8 cellular contexts compared by ENCODE assay signal in the genomic region with DNA sequence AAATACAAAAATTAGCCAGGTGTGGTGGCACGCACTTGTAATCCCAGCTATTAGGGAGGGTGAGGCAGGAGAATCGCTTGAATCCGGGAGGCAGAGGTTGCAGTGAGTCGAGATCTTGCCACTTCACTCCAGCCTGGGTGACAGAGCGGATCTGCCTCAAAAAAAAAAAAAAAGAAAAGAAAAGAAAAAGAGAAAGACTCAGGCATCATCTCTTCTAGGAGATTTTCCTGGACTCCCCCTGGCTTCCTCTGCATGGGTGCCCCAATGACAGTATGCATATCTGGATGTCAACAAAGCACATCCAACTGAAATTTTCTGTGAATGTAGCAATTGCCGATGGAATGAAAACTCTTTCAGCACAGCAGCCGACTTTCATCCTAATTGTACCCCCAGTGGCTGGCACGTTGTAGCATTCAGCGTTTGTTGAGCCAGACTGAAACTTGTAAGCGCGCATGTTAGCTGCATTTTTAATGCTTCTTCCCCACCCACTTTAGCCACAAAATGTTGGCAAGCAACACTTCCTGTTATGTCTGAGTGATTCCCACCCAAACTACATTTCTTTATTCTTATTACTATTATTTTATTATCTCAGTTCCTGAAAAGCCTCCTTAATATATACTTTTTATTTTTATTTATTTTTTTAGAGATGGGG.
DNase-seq lines count a peak whose midpoint lies in the region; ATAC-seq, FAIRE-seq and TF ChIP-seq lines count a peak whose summit lies in the region.

No MANE protein-coding gene starts in this region.

- H3K36me3 ChIP-seq in SJSA1 (no peaks in the 10 kb centered on the region), upper lobe of left lung (no peaks in the 10 kb centered on the region)

- DNase-seq in left cardiac atrium = no peak
- DNase-seq in Right ventricle myocardium superior = no peak
- no peak for DNase-seq in SJSA1 (ENCODE audit: low read depth in 1 of 2, low spot score in 2 of 2)
- DNase-seq in central memory CD4-positive, alpha-beta T cell = peak; percentile 60
- DNase-seq in upper lobe of left lung = peak in 1 of 2 donors; percentile 34
- DNase-seq in frontal cortex (ENCODE audit: low spot score in 2 of 2) = no peak
- no peak for DNase-seq in NCI-H446 treated with DMSO at 0.1 percent for 48 hours (lab: John Stamatoyannopoulos, UW)
- DNase-seq in NCI-H2029 treated with DMSO at 0.1 percent for 48 hours (lab: John Stamatoyannopoulos, UW) = no peak

- no peaks in the 10 kb centered on the region for H3K9me3 ChIP-seq in SJSA1 (replicated peaks)
- H3K9me3 ChIP-seq in upper lobe of left lung = no peaks in the 10 kb centered on the region

- no peak for TF ChIP-seq EP300 in upper lobe of left lung (IDR thresholded peaks at IDR 0.05)

- no peak overlapping the region for H3K4me3 ChIP-seq in SJSA1
- peak overlapping the region in 2 of 4 donors; percentile 19 to 20 for H3K4me3 ChIP-seq in upper lobe of left lung

- no peak for FAIRE-seq in frontal cortex (lab: Jason Lieb, UNC)

- TF ChIP-seq CTCF in upper lobe of left lung (IDR thresholded peaks at IDR 0.05) = no peak

- H3K4me1 ChIP-seq in SJSA1 (replicated peaks) (peaks cover 49% of the 10 kb centered on the region), upper lobe of left lung (peaks cover 0 to 8% (median 6%) of the 10 kb centered on the region in 4 donors)

- no peak for TF ChIP-seq POLR2A in upper lobe of left lung (IDR thresholded peaks at IDR 0.05)

- H3K27me3 ChIP-seq in SJSA1 (replicated peaks) (no peaks in the 10 kb centered on the region), upper lobe of left lung (no peaks in the 10 kb centered on the region)

- peak overlapping the region; percentile 41 for H3K27ac ChIP-seq in SJSA1
- peak overlapping the region in 3 of 4 donors; percentile 6 to 27 (median 10) for H3K27ac ChIP-seq in upper lobe of left lung

- 57% methylated on average over 11 of the region's 11 CpGs for WGBS in upper lobe of left lung, 2 donors

- ATAC-seq in left cardiac atrium (peak; percentile 37 to 47), Right ventricle myocardium superior (ENCODE audit: poor library complexity) (no peak), upper lobe of left lung (ENCODE audit: low FRiP score in 2 of 2) (peak in 1 of 2 donors; percentile 63)

- intact Hi-C loops in left cardiac atrium (cut with DNase I) (no loop called here), Right ventricle myocardium superior (cut with DNase I) (no loop called here)
